ENCODE assay signal across 28 cellular contexts in genomic region chr2:121043061-121043826, GRCh38.
"Had no signal": no experiment of that assay in that cellular context is flagged by ENCODE, and none has a peak within 500 bp of the region (broad histone marks: within the 10 kb centered on the region; RNA-seq: fewer than 3 reads in every experiment).

No MANE protein-coding gene starts in this region.

- H3K27ac Mint-ChIP-seq: immature natural killer cell, mesothelial cell of epicardium, natural killer cell, nephron progenitor cell, neural progenitor cell, progenitor cell of endocrine pancreas had no signal

- ATAC-seq: left colon, left lung, natural killer cell, right lobe of liver had no signal

- H3K9me3 ChIP-seq: left lung, ovary, right atrium auricular region, right lobe of liver, testis, thyroid gland, transverse colon, upper lobe of left lung, vagina had no signal

- H3K4me1 ChIP-seq: left lung, neural progenitor cell, right lobe of liver, testis, transverse colon, upper lobe of left lung had no signal

- H3K4me1 Mint-ChIP-seq: immature natural killer cell, mesothelial cell of epicardium, naive B cell, natural killer cell had no signal

- H3K27ac ChIP-seq: left lung, neural progenitor cell, ovary, right atrium auricular region, right lobe of liver, skin epidermis, stomach, testis, thyroid gland, transverse colon, upper lobe of left lung, vagina had no signal

- H3K4me3 Mint-ChIP-seq: immature natural killer cell, mesothelial cell of epicardium, naive B cell, natural killer cell, nephron progenitor cell, neural progenitor cell had no signal

- DNase-seq: hypothalamus; immature natural killer cell; kidney; left colon; left lung; mesendoderm; naive B cell; natural killer cell; nephron progenitor cell; ovary; right lobe of liver; stimulated activated CD4-positive, alpha-beta T cell treated with anti-CD3 and anti-CD28 coated beads, Interleukin-12 subunit alpha, Interleukin-12 subunit beta, amount 100 ng/mL, for 4 hours; stimulated activated CD4-positive, alpha-beta T cell treated with anti-CD3 and anti-CD28 coated beads, Interleukin-15, amount 100 ng/mL, for 24 hours; stimulated activated CD4-positive, alpha-beta T cell treated with anti-CD3 and anti-CD28 coated beads, Interleukin-2, amount 100 ng/mL, for 24 hours; stimulated activated CD4-positive, alpha-beta T cell treated with anti-CD3 and anti-CD28 coated beads, Interleukin-4, amount 100 ng/mL, for 1 hour; stimulated activated naive CD4-positive, alpha-beta T cell; stomach; testis; thyroid gland; transverse colon had no signal

- H3K36me3 Mint-ChIP-seq: immature natural killer cell, mesothelial cell of epicardium, naive B cell, natural killer cell, neural progenitor cell had no signal

- H3K27me3 ChIP-seq: ovary, right atrium auricular region, right lobe of liver, testis, thyroid gland, transverse colon, upper lobe of left lung, vagina had no signal

- H3K9me3 Mint-ChIP-seq: immature natural killer cell, mesothelial cell of epicardium, natural killer cell, nephron progenitor cell had no signal

- H3K27me3 Mint-ChIP-seq: naive B cell had no signal

- H3K36me3 ChIP-seq: left lung, neural progenitor cell, ovary, right atrium auricular region, right lobe of liver, stomach, thyroid gland, transverse colon, upper lobe of left lung, vagina had no signal

- H3K4me3 ChIP-seq: left lung, lung, neural progenitor cell, ovary, right atrium auricular region, right lobe of liver, skin epidermis, stomach, testis, thyroid gland, transverse colon, upper lobe of left lung, vagina had no signal
